Comparison of ENCODE assay signal across 31 cellular contexts in genomic region chr9:72931437-72931836, GRCh38. TPM values are rescaled to one million over a fixed set of nuclear protein-coding genes. Genes with fewer than 3 reads are reported as not detected.
DNase-seq lines count a peak whose midpoint lies in the region; ATAC-seq, FAIRE-seq and TF ChIP-seq lines count a peak whose summit lies in the region.
"Had no signal": no experiment of that assay in that cellular context is flagged by ENCODE, and none has a peak within 500 bp of the region (broad histone marks: within the 10 kb centered on the region; RNA-seq: fewer than 3 reads in every experiment).

No MANE protein-coding gene starts in this region.

- no TSS peak for BruUV-seq in HepG2 (replicated peaks; lab: Mats Ljungman, UMichigan)

- peaks cover 9% of the 10 kb centered on the region for H3K4me1 ChIP-seq in adipocyte (ENCODE audit: control insufficient read depth, insufficient read depth, low read length)
- H3K4me1 ChIP-seq in HepG2 (ENCODE audit: insufficient read depth, low read length): peaks cover 31% of the 10 kb centered on the region
- H3K4me1 ChIP-seq: prostate gland, suprapubic skin had no signal

- intact Hi-C loops in HepG2 (cut with micrococcal nuclease; ENCODE audit: unreplicated experiment): no loop called here

- in situ Hi-C loops in ACHN (cut with HindIII; ENCODE audit: low pct_ligation_motif_present, low pct_unique_long_range_greater_than_20kb, low sequenced_read_pairs): no loop called here
- in situ Hi-C loops in HepG2 (cut with HindIII; ENCODE audit: extremely low pct_ligation_motif_present, low pct_unique_long_range_greater_than_20kb): no loop called here

- no peak for ATAC-seq in HepG2
- ATAC-seq in activated T-cell treated with anti-CD3 and anti-CD28 coated beads, Interleukin-2, amount 50 U/mL, for 4 hours: no peak
- ATAC-seq: T-helper 17 cell had no signal

- TF ChIP-seq RAD21 in HepG2 (CRISPR knock-in tag; IDR thresholded peaks at IDR 0.05): no peak

- no peaks in the 10 kb centered on the region for H3K9me3 ChIP-seq in adipocyte (ENCODE audit: control insufficient read depth, low read length)
- H3K9me3 ChIP-seq in HepG2 (ENCODE audit: low read length): no peaks in the 10 kb centered on the region
- H3K9me3 ChIP-seq: esophagus squamous epithelium, prostate gland, suprapubic skin had no signal

- CTCF ChIA-PET in HepG2 (lab: Yijun Ruan, JAX; ENCODE audit: low intra/inter-chr PET ratio, low total read pairs): no interaction called here

- no peak overlapping the region for H3K9ac ChIP-seq in adipocyte (ENCODE audit: low read length)
- H3K9ac ChIP-seq in HepG2 (ENCODE audit: insufficient read depth, low read depth, low read length): no peak overlapping the region

- H3K4me1 Mint-ChIP-seq in activated T-cell treated with anti-CD3 and anti-CD28 coated beads, Interleukin-2, amount 50 U/mL, for 4 hours (ENCODE audit: low read depth): no peaks in the 10 kb centered on the region
- H3K4me1 Mint-ChIP-seq: CD8-positive, alpha-beta memory T cell; naive B cell; T-helper 17 cell had no signal

- H3K9me3 Mint-ChIP-seq in activated T-cell treated with anti-CD3 and anti-CD28 coated beads, Interleukin-2, amount 50 U/mL, for 4 hours: no peaks in the 10 kb centered on the region
- H3K9me3 Mint-ChIP-seq: activated CD4-positive, alpha-beta memory T cell treated with anti-CD3 and anti-CD28 coated beads for 36 hours; activated T-helper 1 cell treated with anti-CD3 and anti-CD28 coated beads, Interleukin-12 subunit alpha, Interleukin-12 subunit beta, Interleukin-2, Interleukin-4 antibody, amounts not matched to agents 30 ng/mL and 10 ng/mL and 1 ng/mL, durations not matched to agents 14 hours and 24 hours and 36 hours; CD8-positive, alpha-beta memory T cell; naive B cell had no signal

- H3K4me3 Mint-ChIP-seq in activated T-cell treated with anti-CD3 and anti-CD28 coated beads, Interleukin-2, amount 50 U/mL, for 4 hours: no peak overlapping the region
- H3K4me3 Mint-ChIP-seq: activated CD4-positive, alpha-beta memory T cell treated with anti-CD3 and anti-CD28 coated beads for 36 hours; activated T-helper 1 cell treated with anti-CD3 and anti-CD28 coated beads, Interleukin-12 subunit alpha, Interleukin-12 subunit beta, Interleukin-2, Interleukin-4 antibody, amounts not matched to agents 30 ng/mL and 10 ng/mL and 1 ng/mL, durations not matched to agents 14 hours and 24 hours and 36 hours; CD8-positive, alpha-beta memory T cell; naive B cell; T-helper 17 cell had no signal

- DNase-seq in ACHN (peak; percentile 53), adipocyte (ENCODE audit: low read depth) (peak; percentile 24), iris pigment epithelial cell (ENCODE audit: low read depth) (peak; percentile 35), renal cortical epithelial cell (ENCODE audit: low read depth) (peak; percentile 97), D341Med (ENCODE audit: low spot score) (no peak), DMS53 treated with DMSO at 0.1 percent for 48 hours (lab: John Stamatoyannopoulos, UW; ENCODE audit: unreplicated experiment) (no peak), HepG2 (ENCODE audit: low spot score) (no peak)
- no peak for DNase-seq in activated T-cell treated with anti-CD3 and anti-CD28 coated beads, Interleukin-2, amount 50 U/mL, for 4 hours
- DNase-seq: 8988T; activated CD4-positive, alpha-beta memory T cell treated with anti-CD3 and anti-CD28 coated beads for 36 hours; activated CD4-positive, CD25-positive, alpha-beta regulatory T cell treated with anti-CD3 and anti-CD28 coated beads, Interleukin-2, amount 50 U/mL, for 72 hours; activated CD8-positive, alpha-beta memory T cell treated with anti-CD3 and anti-CD28 coated beads, Interleukin-2, amount 50 U/mL, for 4 hours; activated naive CD4-positive, alpha-beta T cell treated with Interleukin-2 at 50 U/mL for 16 hours; brain microvascular endothelial cell; CD8-positive, alpha-beta memory T cell; esophagus squamous epithelium; HCEC 1CT; hippocampal formation; naive B cell; NCI-H1417 treated with DMSO at 0.1 percent for 48 hours; NCI-H2029 treated with DMSO at 0.1 percent for 48 hours; NCI-H526; PC-9; Right ventricle myocardium superior; stimulated activated naive CD4-positive, alpha-beta T cell treated with Interleukin-2 at 50 U/mL for 16 hours; T-helper 17 cell had no signal

- FAIRE-seq in HepG2 (lab: Jason Lieb, UNC): no peak
- FAIRE-seq: frontal cortex, G401.6 had no signal

- no peaks in the 10 kb centered on the region; the same call in 1 of the 2 replicates for H4K20me1 ChIP-seq in HepG2 (ENCODE audit: insufficient read depth, low read length)

- H3K27me3 ChIP-seq in adipocyte (replicated peaks; ENCODE audit: control insufficient read depth, insufficient read depth, low read length) (no peaks in the 10 kb centered on the region), HepG2 (ENCODE audit: control insufficient read depth in 1 of 2, insufficient read depth in 2 of 2, low read length in 2 of 2) (no peaks in the 10 kb centered on the region)
- H3K27me3 ChIP-seq: brain microvascular endothelial cell, esophagus squamous epithelium, suprapubic skin had no signal

- POLR2A ChIA-PET in HepG2 (lab: Yijun Ruan, JAX): no interaction called here

- H3K79me2 ChIP-seq in HepG2 (ENCODE audit: insufficient read depth, low read length): peaks cover 20% of the 10 kb centered on the region

- no peak overlapping the region for H2AFZ ChIP-seq in HepG2 (ENCODE audit: low read length)
- H2AFZ ChIP-seq: PC-9 had no signal

- no peak overlapping the region for H3K4me2 ChIP-seq in HepG2 (ENCODE audit: low read depth, low read length)
- H3K4me2 ChIP-seq: PC-9 had no signal

- no peaks in the 10 kb centered on the region for H3K27me3 Mint-ChIP-seq in activated T-cell treated with anti-CD3 and anti-CD28 coated beads, Interleukin-2, amount 50 U/mL, for 4 hours (ENCODE audit: low read depth)
- H3K27me3 Mint-ChIP-seq: activated CD4-positive, alpha-beta memory T cell treated with anti-CD3 and anti-CD28 coated beads for 36 hours; CD8-positive, alpha-beta memory T cell; naive B cell had no signal

- H3K4me3 ChIP-seq in adipocyte (ENCODE audit: low read length) (no peak overlapping the region), HepG2 (replicated peaks in 1 of 3; ENCODE audit: insufficient read depth in 1 of 3, low read depth in 2 of 3, low read length in 3 of 3) (no peak overlapping the region)
- H3K4me3 ChIP-seq: esophagus squamous epithelium, PC-9, prostate gland, suprapubic skin had no signal

- no peaks in the 10 kb centered on the region for H3K36me3 Mint-ChIP-seq in activated T-cell treated with anti-CD3 and anti-CD28 coated beads, Interleukin-2, amount 50 U/mL, for 4 hours (ENCODE audit: insufficient read depth)
- H3K36me3 Mint-ChIP-seq: activated CD4-positive, alpha-beta memory T cell treated with anti-CD3 and anti-CD28 coated beads for 36 hours; CD8-positive, alpha-beta memory T cell; naive B cell had no signal

- no peaks in the 10 kb centered on the region for H3K36me3 ChIP-seq in adipocyte (ENCODE audit: control insufficient read depth, insufficient read depth, low read length, severe bottlenecking)
- peaks cover 11 to 56% of the 10 kb centered on the region in 2 experiments; a peak in 4 of 5 replicates for H3K36me3 ChIP-seq in HepG2 (replicated peaks in 1 of 2; ENCODE audit: control insufficient read depth in 1 of 2, insufficient read depth in 2 of 2, low read length in 2 of 2)
- H3K36me3 ChIP-seq: brain microvascular endothelial cell, esophagus squamous epithelium, prostate gland, suprapubic skin had no signal

- no peak overlapping the region for H3K27ac ChIP-seq in HepG2 (ENCODE audit: extremely low read length, insufficient read depth, low read length)
- H3K27ac ChIP-seq: brain microvascular endothelial cell, esophagus squamous epithelium, PC-9, prostate gland, suprapubic skin had no signal

- no peak for TF ChIP-seq CTCF in HepG2 (CRISPR knock-in tag; IDR thresholded peaks at IDR 0.05)

- TF ChIP-seq EP300 in HepG2 (IDR thresholded peaks at IDR 0.05; ENCODE audit: low read depth in 2 of 2, low read length in 2 of 2): no peak
- TF ChIP-seq EP300 in HepG2 (CRISPR knock-in tag; IDR thresholded peaks at IDR 0.05; ENCODE audit: borderline replicate concordance): no peak

- no peak for TF ChIP-seq POLR2A in HepG2 (IDR thresholded peaks at IDR 0.05; ENCODE audit: insufficient read depth in 1 of 2, low read depth in 2 of 2, low read length in 2 of 2)

- whole genome bisulfite sequencing in HepG2 (ENCODE audit: low lambda C conversion rate): 91% methylated on average over 1 of the region's 1 CpG

RNA-seq across cellular contexts. Expression of gene ALDH1A1, which starts 21.4 kb away (rescaled TPM):
- total RNA-seq in renal cortical epithelial cell (7.3 and 164 TPM in 2 replicates), HepG2 (2016; rRNA removed; fragmentation: Illumina TruSeq; extraction: Trizol) (439 and 686 TPM in 2 replicates)
- total RNA-seq in HepG2 (2016; cell fraction: cytosol; rRNA removed; fragmentation: Illumina TruSeq; extraction: Trizol; ENCODE audit: low read depth): 23.4 and 28.1 TPM in 2 replicates
- total RNA-seq in HepG2 (2016; cell fraction: insoluble cytoplasmic fraction; rRNA removed; fragmentation: Illumina TruSeq; extraction: Trizol): 431 and 688 TPM in 2 replicates
- total RNA-seq in HepG2 (2016; cell fraction: membrane; rRNA removed; fragmentation: Illumina TruSeq; extraction: Trizol): 55.9 and 65.7 TPM in 2 replicates
- 230 and 235 TPM in 2 replicates for total RNA-seq in HepG2 (2016; cell fraction: nucleus; rRNA removed; fragmentation: Illumina TruSeq; extraction: Trizol)
- 50.0 and 88.2 TPM in 2 replicates for polyA plus RNA-seq in HepG2 (2011; rRNA removed)
- 43.0 and 53.0 TPM in 2 replicates for polyA plus RNA-seq in HepG2 (2011; cell fraction: cytosol; rRNA removed)
- polyA plus RNA-seq in HepG2 (2011; cell fraction: nucleus; rRNA removed): 15.1 and 17.0 TPM in 2 replicates
- polyA plus RNA-seq in HepG2 (2012): 160 and 206 TPM in 2 replicates
- 21.3 and 24.3 TPM in 2 replicates for polyA plus RNA-seq in HepG2 (2016; cell fraction: cytosol; fragmentation: Illumina TruSeq; extraction: Trizol; ENCODE audit: low read depth)
- 619 and 655 TPM in 2 replicates for polyA plus RNA-seq in HepG2 (2016; cell fraction: insoluble cytoplasmic fraction; fragmentation: Illumina TruSeq; extraction: Trizol; ENCODE audit: low read depth)
- polyA plus RNA-seq in HepG2 (2016; cell fraction: membrane; fragmentation: Illumina TruSeq; extraction: Trizol; ENCODE audit: low read depth): 40.3 and 48.6 TPM in 2 replicates
- polyA plus RNA-seq in HepG2 (2016; cell fraction: nucleus; fragmentation: Illumina TruSeq; extraction: Trizol; ENCODE audit: insufficient read depth, low read depth): 212 and 215 TPM in 2 replicates
- 40.3 TPM in 1 of 2 replicates, not detected in the other for polyA minus RNA-seq in HepG2 (2011; rRNA and poly(A)+ RNA removed; ENCODE audit: low replicate concordance)
- 50.9 and 76.9 TPM in 2 replicates for polyA minus RNA-seq in HepG2 (2011; cell fraction: cytosol; rRNA and poly(A)+ RNA removed)
- polyA minus RNA-seq in HepG2 (2011; cell fraction: nucleus; rRNA and poly(A)+ RNA removed): 88.4 and 90.4 TPM in 2 replicates
- under 1 TPM; 0.16 to 0.35 (median 0.22) TPM for total RNA-seq in activated T-cell treated with anti-CD3 and anti-CD28 coated beads, Interleukin-2, amount 50 U/mL, for 4 hours
- total RNA-seq: activated CD4-positive, alpha-beta memory T cell treated with anti-CD3 and anti-CD28 coated beads for 36 hours; activated T-helper 1 cell treated with anti-CD3 and anti-CD28 coated beads, Interleukin-12 subunit alpha, Interleukin-12 subunit beta, Interleukin-2, Interleukin-4 antibody, amounts not matched to agents 30 ng/mL and 10 ng/mL and 1 ng/mL, durations not matched to agents 14 hours and 24 hours and 36 hours had no signal
- polyA plus RNA-seq: CD8-positive, alpha-beta memory T cell had no signal

Comparison
In these comparisons a context has a peak if more than half of its experiments do, and no peak if none do; other contexts are left out.
1. DNase-seq: peak in ACHN (single experiment), adipocyte (single experiment), iris pigment epithelial cell (single experiment) and renal cortical epithelial cell (single experiment); none in D341Med (single experiment), DMS53 treated with DMSO at 0.1 percent for 48 hours (single experiment), HepG2 (single experiment) and activated T-cell treated with anti-CD3 and anti-CD28 coated beads, Interleukin-2, amount 50 U/mL, for 4 hours (single experiment).